In genomic region chr3:34202975-34203374, GRCh38 we compare ENCODE assay signal across 21 cellular contexts.
DNase-seq lines count a peak whose midpoint lies in the region; ATAC-seq and TF ChIP-seq lines count a peak whose summit lies in the region.
"Had no signal": no experiment of that assay in that cellular context is flagged by ENCODE, and none has a peak within 500 bp of the region (broad histone marks: within the 10 kb centered on the region; RNA-seq: fewer than 3 reads in every experiment).

No MANE protein-coding gene starts in this region.

- no peak for ATAC-seq in HG03342 (IDR thresholded peaks at IDR 0.05; ENCODE audit: unreplicated experiment)
- ATAC-seq: A549 had no signal

- no peaks in the 10 kb centered on the region for H3K36me3 Mint-ChIP-seq in progenitor cell of endocrine pancreas (ENCODE audit: insufficient read depth)

- peak overlapping the region; percentile 88 for H3K27ac Mint-ChIP-seq in progenitor cell of endocrine pancreas

- H3F3A ChIP-seq in GM23248 (ENCODE audit: insufficient read depth): no peaks in the 10 kb centered on the region

- no peaks in the 10 kb centered on the region for H3K9me3 Mint-ChIP-seq in progenitor cell of endocrine pancreas (ENCODE audit: low read depth)

- TF ChIP-seq CTCF in epithelial cell of esophagus (IDR thresholded peaks at IDR 0.05; ENCODE audit: insufficient read depth, low read depth, low read length, missing control alignments) (no peak), progenitor cell of endocrine pancreas (IDR thresholded peaks at IDR 0.05; ENCODE audit: unreplicated experiment) (no peak), stomach (IDR thresholded peaks at IDR 0.05) (no peak)

- H3K79me2 ChIP-seq in GM23248 (ENCODE audit: insufficient read depth): no peaks in the 10 kb centered on the region

- H3K4me3 Mint-ChIP-seq in progenitor cell of endocrine pancreas (ENCODE audit: low read depth): peak overlapping the region; percentile 14

- H3K4me1 ChIP-seq in stomach (peaks cover 0 to 9% (median 5%) of the 10 kb centered on the region in 4 donors), GM23248 (ENCODE audit: insufficient read depth) (no peaks in the 10 kb centered on the region)
- H3K4me1 ChIP-seq: A549, Caco-2 had no signal

- no peak overlapping the region for H3K9ac ChIP-seq in GM23248
- H3K9ac ChIP-seq: KMS-11 had no signal

- no peaks in the 10 kb centered on the region for H3K27me3 Mint-ChIP-seq in progenitor cell of endocrine pancreas

- H3K9me3 ChIP-seq in stomach (no peaks in the 10 kb centered on the region), GM23248 (ENCODE audit: low read depth) (no peaks in the 10 kb centered on the region)
- H3K9me3 ChIP-seq: A549, Caco-2, SJSA1 had no signal

- H3K4me3 ChIP-seq in epithelial cell of esophagus (ENCODE audit: low read length) (no peak overlapping the region), stomach (no peak overlapping the region), GM23248 (no peak overlapping the region)
- H3K4me3 ChIP-seq: A549, SJSA1 had no signal

- intact Hi-C loops in stomach (cut with DNase I; ENCODE audit: low total_unique reads): no loop called here

- no peak overlapping the region for H3K4me2 ChIP-seq in GM23248 (ENCODE audit: unreplicated experiment)
- H3K4me2 ChIP-seq: A549, KMS-11 had no signal

- H4K20me1 ChIP-seq in GM23248 (ENCODE audit: insufficient read depth): no peaks in the 10 kb centered on the region

- 33 to 60% (median 37%) methylated on average over 3 of the region's 3 CpGs for WGBS in stomach, 5 donors
- 22 to 32% methylated on average over 3 of the region's 3 CpGs for WGBS in GM23248 (ENCODE audit: low coverage in 1 of 2, low lambda C conversion rate in 2 of 2, missing lambda C conversion rate in 2 of 2), 2 experiments

- TF ChIP-seq EP300 in stomach (IDR thresholded peaks at IDR 0.05): no peak

- H3K36me3 ChIP-seq in stomach (no peaks in the 10 kb centered on the region), GM23248 (ENCODE audit: low read depth) (no peaks in the 10 kb centered on the region)
- H3K36me3 ChIP-seq: SJSA1 had no signal

- H3K27ac ChIP-seq in stomach: peak overlapping the region in 1 of 5 donors; percentile 12
- H3K27ac ChIP-seq in GM23248: no peak overlapping the region
- H3K27ac ChIP-seq: A549, KMS-11, SJSA1 had no signal

- H3K27me3 ChIP-seq in stomach: no peaks in the 10 kb centered on the region
- no peaks in the 10 kb centered on the region for H3K27me3 ChIP-seq in GM23248 (replicated peaks; ENCODE audit: insufficient read depth)
- H3K27me3 ChIP-seq: SJSA1 had no signal

- in situ Hi-C loops in GM23248 (cut with MboI): no loop called here

- H3K9me2 ChIP-seq in GM23248 (ENCODE audit: insufficient read depth): no peaks in the 10 kb centered on the region

- no peak overlapping the region for H2AFZ ChIP-seq in GM23248

- H3K4me1 Mint-ChIP-seq in progenitor cell of endocrine pancreas (ENCODE audit: low read depth): peaks cover 2% of the 10 kb centered on the region

- TF ChIP-seq POLR2A in stomach (IDR thresholded peaks at IDR 0.05): no peak

- peak; percentile 76 for DNase-seq in DMS 273 (lab: John Stamatoyannopoulos, UW; ENCODE audit: unreplicated experiment)
- peak; percentile 92 to 98 for DNase-seq in NCI-H524 (lab: John Stamatoyannopoulos, UW)
- peak; percentile 1 for DNase-seq in epithelial cell of esophagus (ENCODE audit: low read depth)
- DNase-seq in progenitor cell of endocrine pancreas (ENCODE audit: low spot score, unreplicated experiment): no peak
- DNase-seq in stomach: no peak
- no peak for DNase-seq in GM23248
- DNase-seq in retina: no peak
- DNase-seq: Caco-2; DMS79 treated with DMSO at 0.1 percent for 48 hours; GDM1; MM.1S; NCI-H1105; NCI-H187; NCI-H510A treated with DMSO at 0.1 percent for 48 hours; NK-92 treated with Interleukin-12 subunit alpha and Interleukin-12 subunit beta, amount 100 ng/mL, for 24 hours; OCI-M1; RPMI8226 had no signal

Comparison
In these comparisons a context has a peak if more than half of its experiments do, and no peak if none do; other contexts are left out.
1. DNase-seq: peak in DMS 273 (single experiment), NCI-H524 (2 of 2) and epithelial cell of esophagus (single experiment); none in progenitor cell of endocrine pancreas (single experiment), stomach (single experiment), GM23248 (single experiment) and retina (single experiment).